In the genomic region with DNA sequence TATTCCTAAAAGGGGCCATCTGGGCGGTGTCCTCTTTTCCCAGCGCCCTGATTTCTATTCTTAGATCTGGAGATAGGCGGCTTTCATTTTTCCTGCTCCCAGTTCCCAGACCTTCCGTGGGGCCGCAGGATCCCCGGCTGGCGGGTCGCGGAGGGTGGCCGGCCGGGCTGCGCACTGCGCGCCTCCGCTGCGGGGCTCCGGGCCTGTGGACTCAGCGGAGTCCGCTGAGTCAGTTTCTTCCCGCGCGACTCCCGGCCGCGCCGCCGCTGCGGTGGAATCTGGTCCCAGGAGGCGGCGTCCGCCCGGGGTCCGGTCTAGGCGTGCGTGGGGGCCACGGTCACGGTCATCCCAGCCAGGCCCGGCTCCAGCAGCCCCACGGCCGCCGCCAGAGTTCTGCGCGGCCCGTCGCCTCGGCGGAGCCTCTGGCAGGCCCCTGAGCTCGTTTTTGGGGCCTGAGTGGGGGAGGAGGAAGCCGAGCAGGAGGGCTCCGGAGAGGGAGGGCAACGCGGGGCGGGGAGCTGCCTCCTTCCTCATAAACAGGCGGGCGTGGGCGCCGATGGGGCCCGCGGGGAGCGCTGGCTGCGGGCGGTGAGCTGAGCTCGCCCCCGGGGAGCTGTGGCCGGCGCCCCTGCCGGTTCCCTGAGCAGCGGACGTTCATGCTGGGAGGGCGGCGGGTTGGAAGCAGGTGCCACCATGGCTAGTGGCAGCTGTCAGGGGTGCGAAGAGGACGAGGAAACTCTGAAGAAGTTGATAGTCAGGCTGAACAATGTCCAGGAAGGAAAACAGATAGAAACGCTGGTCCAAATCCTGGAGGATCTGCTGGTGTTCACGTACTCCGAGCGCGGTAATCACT, we compare ENCODE assay signal across 1 cellular context.
A peak's percentile ranks its signal among the peaks of the same experiment; 100 is the strongest.
TF ChIP-seq lines count a peak whose summit lies in the region.

A gene (plus strand): TSS at position 559 of the 853 bp plus-strand sequence. CDS start 135 bp downstream, at position 694.

TF ChIP-seq in GM12878, 131 proteins besides CTCF, POLR2A, EP300 and RAD21 (continued from another document and continues in another):
- TF ChIP-seq, protein P1, sequence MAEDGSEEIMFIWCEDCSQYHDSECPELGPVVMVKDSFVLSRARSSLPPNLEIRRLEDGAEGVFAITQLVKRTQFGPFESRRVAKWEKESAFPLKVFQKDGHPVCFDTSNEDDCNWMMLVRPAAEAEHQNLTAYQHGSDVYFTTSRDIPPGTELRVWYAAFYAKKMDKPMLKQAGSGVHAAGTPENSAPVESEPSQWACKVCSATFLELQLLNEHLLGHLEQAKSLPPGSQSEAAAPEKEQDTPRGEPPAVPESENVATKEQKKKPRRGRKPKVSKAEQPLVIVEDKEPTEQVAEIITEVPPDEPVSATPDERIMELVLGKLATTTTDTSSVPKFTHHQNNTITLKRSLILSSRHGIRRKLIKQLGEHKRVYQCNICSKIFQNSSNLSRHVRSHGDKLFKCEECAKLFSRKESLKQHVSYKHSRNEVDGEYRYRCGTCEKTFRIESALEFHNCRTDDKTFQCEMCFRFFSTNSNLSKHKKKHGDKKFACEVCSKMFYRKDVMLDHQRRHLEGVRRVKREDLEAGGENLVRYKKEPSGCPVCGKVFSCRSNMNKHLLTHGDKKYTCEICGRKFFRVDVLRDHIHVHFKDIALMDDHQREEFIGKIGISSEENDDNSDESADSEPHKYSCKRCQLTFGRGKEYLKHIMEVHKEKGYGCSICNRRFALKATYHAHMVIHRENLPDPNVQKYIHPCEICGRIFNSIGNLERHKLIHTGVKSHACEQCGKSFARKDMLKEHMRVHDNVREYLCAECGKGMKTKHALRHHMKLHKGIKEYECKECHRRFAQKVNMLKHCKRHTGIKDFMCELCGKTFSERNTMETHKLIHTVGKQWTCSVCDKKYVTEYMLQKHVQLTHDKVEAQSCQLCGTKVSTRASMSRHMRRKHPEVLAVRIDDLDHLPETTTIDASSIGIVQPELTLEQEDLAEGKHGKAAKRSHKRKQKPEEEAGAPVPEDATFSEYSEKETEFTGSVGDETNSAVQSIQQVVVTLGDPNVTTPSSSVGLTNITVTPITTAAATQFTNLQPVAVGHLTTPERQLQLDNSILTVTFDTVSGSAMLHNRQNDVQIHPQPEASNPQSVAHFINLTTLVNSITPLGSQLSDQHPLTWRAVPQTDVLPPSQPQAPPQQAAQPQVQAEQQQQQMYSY (CRISPR knock-in tag; IDR thresholded peaks at IDR 0.05) = no peak
- TF ChIP-seq, protein P2, sequence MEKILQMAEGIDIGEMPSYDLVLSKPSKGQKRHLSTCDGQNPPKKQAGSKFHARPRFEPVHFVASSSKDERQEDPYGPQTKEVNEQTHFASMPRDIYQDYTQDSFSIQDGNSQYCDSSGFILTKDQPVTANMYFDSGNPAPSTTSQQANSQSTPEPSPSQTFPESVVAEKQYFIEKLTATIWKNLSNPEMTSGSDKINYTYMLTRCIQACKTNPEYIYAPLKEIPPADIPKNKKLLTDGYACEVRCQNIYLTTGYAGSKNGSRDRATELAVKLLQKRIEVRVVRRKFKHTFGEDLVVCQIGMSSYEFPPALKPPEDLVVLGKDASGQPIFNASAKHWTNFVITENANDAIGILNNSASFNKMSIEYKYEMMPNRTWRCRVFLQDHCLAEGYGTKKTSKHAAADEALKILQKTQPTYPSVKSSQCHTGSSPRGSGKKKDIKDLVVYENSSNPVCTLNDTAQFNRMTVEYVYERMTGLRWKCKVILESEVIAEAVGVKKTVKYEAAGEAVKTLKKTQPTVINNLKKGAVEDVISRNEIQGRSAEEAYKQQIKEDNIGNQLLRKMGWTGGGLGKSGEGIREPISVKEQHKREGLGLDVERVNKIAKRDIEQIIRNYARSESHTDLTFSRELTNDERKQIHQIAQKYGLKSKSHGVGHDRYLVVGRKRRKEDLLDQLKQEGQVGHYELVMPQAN (conservative IDR thresholded peaks at IDR 0.05) = peak; percentile 68; the same call in 1 of the 2 replicates
- TF ChIP-seq RELA (IDR thresholded peaks at IDR 0.05; ENCODE audit: borderline replicate concordance, partially characterized antibody) (no peak), CEBPB (IDR thresholded peaks at IDR 0.05; ENCODE audit: borderline replicate concordance in 1 of 2, low read depth in 2 of 2, low read length in 2 of 2) (no peak), TCF12 (IDR thresholded peaks at IDR 0.05; ENCODE audit: low read depth, low read length) (peak; percentile 82), SMAD5 (IDR thresholded peaks at IDR 0.05; ENCODE audit: low read depth) (no peak), FOS (IDR thresholded peaks at IDR 0.05; ENCODE audit: borderline replicate concordance, extremely low read depth, insufficient read length) (no peak), NR2C1 (IDR thresholded peaks at IDR 0.05) (peak; percentile 17; the same call in 1 of the 2 replicates), HDAC2 (IDR thresholded peaks at IDR 0.05) (no peak), CHD2 (IDR thresholded peaks at IDR 0.05; ENCODE audit: borderline replicate concordance, low read depth, low read length) (peak; percentile 73), MEF2B (IDR thresholded peaks at IDR 0.05; ENCODE audit: partially characterized antibody, poor library complexity, severe bottlenecking) (peak; percentile 94), SIN3A (IDR thresholded peaks at IDR 0.05; ENCODE audit: low read depth, low read length) (no peak), NFXL1 (IDR thresholded peaks at IDR 0.05; ENCODE audit: borderline replicate concordance) (no peak), CREB1 (IDR thresholded peaks at IDR 0.05; ENCODE audit: low read depth) (0 out of 2 replicates have a peak, but pooled peaks have one; percentile 17), SMARCA5 (IDR thresholded peaks at IDR 0.05) (0 out of 2 replicates have a peak, but pooled peaks have one; percentile 70), ZSCAN29 (IDR thresholded peaks at IDR 0.05) (peak; percentile 20; the same call in 1 of the 2 replicates), CREM (IDR thresholded peaks at IDR 0.05; ENCODE audit: low read depth) (0 out of 2 replicates have a peak, but pooled peaks have one; percentile 13), SREBF1 (IDR thresholded peaks at IDR 0.05; ENCODE audit: low read length) (no peak), PML (IDR thresholded peaks at IDR 0.05; ENCODE audit: low read length) (no peak), ZBED1 (IDR thresholded peaks at IDR 0.05; ENCODE audit: borderline replicate concordance) (no peak), JUNB (IDR thresholded peaks at IDR 0.05) (no peak), BCL11A (IDR thresholded peaks at IDR 0.05; ENCODE audit: low read depth, low read length) (no peak; the same call in 1 of the 2 replicates), KLF5 (IDR thresholded peaks at IDR 0.05; ENCODE audit: partially characterized antibody) (no peak), POLR2AphosphoS2 (IDR thresholded peaks at IDR 0.05; ENCODE audit: low read depth, low read length) (no peak), ASH2L (IDR thresholded peaks at IDR 0.05; ENCODE audit: borderline replicate concordance, low read depth) (no peak)
- TF ChIP-seq, protein P3, sequence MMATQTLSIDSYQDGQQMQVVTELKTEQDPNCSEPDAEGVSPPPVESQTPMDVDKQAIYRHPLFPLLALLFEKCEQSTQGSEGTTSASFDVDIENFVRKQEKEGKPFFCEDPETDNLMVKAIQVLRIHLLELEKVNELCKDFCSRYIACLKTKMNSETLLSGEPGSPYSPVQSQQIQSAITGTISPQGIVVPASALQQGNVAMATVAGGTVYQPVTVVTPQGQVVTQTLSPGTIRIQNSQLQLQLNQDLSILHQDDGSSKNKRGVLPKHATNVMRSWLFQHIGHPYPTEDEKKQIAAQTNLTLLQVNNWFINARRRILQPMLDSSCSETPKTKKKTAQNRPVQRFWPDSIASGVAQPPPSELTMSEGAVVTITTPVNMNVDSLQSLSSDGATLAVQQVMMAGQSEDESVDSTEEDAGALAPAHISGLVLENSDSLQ (IDR thresholded peaks at IDR 0.05) = no peak
- TF ChIP-seq, protein P4, sequence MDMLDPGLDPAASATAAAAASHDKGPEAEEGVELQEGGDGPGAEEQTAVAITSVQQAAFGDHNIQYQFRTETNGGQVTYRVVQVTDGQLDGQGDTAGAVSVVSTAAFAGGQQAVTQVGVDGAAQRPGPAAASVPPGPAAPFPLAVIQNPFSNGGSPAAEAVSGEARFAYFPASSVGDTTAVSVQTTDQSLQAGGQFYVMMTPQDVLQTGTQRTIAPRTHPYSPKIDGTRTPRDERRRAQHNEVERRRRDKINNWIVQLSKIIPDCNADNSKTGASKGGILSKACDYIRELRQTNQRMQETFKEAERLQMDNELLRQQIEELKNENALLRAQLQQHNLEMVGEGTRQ (IDR thresholded peaks at IDR 0.05; ENCODE audit: borderline replicate concordance, low read depth, low read length) = no peak
- TF ChIP-seq, protein P5, sequence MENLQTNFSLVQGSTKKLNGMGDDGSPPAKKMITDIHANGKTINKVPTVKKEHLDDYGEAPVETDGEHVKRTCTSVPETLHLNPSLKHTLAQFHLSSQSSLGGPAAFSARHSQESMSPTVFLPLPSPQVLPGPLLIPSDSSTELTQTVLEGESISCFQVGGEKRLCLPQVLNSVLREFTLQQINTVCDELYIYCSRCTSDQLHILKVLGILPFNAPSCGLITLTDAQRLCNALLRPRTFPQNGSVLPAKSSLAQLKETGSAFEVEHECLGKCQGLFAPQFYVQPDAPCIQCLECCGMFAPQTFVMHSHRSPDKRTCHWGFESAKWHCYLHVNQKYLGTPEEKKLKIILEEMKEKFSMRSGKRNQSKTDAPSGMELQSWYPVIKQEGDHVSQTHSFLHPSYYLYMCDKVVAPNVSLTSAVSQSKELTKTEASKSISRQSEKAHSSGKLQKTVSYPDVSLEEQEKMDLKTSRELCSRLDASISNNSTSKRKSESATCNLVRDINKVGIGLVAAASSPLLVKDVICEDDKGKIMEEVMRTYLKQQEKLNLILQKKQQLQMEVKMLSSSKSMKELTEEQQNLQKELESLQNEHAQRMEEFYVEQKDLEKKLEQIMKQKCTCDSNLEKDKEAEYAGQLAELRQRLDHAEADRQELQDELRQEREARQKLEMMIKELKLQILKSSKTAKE (IDR thresholded peaks at IDR 0.05; ENCODE audit: low read depth, poor library complexity, severe bottlenecking) = no peak
- TF ChIP-seq, protein P6, sequence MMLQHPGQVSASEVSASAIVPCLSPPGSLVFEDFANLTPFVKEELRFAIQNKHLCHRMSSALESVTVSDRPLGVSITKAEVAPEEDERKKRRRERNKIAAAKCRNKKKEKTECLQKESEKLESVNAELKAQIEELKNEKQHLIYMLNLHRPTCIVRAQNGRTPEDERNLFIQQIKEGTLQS (IDR thresholded peaks at IDR 0.05; ENCODE audit: borderline replicate concordance, extremely low read depth, low read depth, low read length) = no peak
- TF ChIP-seq, protein P7, sequence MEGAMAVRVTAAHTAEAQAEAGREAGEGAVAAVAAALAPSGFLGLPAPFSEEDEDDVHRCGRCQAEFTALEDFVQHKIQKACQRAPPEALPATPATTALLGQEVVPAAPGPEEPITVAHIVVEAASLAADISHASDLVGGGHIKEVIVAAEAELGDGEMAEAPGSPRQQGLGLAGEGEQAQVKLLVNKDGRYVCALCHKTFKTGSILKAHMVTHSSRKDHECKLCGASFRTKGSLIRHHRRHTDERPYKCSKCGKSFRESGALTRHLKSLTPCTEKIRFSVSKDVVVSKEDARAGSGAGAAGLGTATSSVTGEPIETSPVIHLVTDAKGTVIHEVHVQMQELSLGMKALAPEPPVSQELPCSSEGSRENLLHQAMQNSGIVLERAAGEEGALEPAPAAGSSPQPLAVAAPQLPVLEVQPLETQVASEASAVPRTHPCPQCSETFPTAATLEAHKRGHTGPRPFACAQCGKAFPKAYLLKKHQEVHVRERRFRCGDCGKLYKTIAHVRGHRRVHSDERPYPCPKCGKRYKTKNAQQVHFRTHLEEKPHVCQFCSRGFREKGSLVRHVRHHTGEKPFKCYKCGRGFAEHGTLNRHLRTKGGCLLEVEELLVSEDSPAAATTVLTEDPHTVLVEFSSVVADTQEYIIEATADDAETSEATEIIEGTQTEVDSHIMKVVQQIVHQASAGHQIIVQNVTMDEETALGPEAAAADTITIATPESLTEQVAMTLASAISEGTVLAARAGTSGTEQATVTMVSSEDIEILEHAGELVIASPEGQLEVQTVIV (IDR thresholded peaks at IDR 0.05; ENCODE audit: borderline replicate concordance, partially characterized antibody) = no peak
- TF ChIP-seq, protein P8, sequence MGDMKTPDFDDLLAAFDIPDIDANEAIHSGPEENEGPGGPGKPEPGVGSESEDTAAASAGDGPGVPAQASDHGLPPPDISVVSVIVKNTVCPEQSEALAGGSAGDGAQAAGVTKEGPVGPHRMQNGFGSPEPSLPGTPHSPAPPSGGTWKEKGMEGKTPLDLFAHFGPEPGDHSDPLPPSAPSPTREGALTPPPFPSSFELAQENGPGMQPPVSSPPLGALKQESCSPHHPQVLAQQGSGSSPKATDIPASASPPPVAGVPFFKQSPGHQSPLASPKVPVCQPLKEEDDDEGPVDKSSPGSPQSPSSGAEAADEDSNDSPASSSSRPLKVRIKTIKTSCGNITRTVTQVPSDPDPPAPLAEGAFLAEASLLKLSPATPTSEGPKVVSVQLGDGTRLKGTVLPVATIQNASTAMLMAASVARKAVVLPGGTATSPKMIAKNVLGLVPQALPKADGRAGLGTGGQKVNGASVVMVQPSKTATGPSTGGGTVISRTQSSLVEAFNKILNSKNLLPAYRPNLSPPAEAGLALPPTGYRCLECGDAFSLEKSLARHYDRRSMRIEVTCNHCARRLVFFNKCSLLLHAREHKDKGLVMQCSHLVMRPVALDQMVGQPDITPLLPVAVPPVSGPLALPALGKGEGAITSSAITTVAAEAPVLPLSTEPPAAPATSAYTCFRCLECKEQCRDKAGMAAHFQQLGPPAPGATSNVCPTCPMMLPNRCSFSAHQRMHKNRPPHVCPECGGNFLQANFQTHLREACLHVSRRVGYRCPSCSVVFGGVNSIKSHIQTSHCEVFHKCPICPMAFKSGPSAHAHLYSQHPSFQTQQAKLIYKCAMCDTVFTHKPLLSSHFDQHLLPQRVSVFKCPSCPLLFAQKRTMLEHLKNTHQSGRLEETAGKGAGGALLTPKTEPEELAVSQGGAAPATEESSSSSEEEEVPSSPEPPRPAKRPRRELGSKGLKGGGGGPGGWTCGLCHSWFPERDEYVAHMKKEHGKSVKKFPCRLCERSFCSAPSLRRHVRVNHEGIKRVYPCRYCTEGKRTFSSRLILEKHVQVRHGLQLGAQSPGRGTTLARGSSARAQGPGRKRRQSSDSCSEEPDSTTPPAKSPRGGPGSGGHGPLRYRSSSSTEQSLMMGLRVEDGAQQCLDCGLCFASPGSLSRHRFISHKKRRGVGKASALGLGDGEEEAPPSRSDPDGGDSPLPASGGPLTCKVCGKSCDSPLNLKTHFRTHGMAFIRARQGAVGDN (IDR thresholded peaks at IDR 0.05) = peak; percentile 82
- TF ChIP-seq, protein P9, sequence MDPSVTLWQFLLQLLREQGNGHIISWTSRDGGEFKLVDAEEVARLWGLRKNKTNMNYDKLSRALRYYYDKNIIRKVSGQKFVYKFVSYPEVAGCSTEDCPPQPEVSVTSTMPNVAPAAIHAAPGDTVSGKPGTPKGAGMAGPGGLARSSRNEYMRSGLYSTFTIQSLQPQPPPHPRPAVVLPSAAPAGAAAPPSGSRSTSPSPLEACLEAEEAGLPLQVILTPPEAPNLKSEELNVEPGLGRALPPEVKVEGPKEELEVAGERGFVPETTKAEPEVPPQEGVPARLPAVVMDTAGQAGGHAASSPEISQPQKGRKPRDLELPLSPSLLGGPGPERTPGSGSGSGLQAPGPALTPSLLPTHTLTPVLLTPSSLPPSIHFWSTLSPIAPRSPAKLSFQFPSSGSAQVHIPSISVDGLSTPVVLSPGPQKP (IDR thresholded peaks at IDR 0.05; ENCODE audit: low read depth, low read length) = no peak
